ENCODE assay signal across 1 cellular context in the genomic region with DNA sequence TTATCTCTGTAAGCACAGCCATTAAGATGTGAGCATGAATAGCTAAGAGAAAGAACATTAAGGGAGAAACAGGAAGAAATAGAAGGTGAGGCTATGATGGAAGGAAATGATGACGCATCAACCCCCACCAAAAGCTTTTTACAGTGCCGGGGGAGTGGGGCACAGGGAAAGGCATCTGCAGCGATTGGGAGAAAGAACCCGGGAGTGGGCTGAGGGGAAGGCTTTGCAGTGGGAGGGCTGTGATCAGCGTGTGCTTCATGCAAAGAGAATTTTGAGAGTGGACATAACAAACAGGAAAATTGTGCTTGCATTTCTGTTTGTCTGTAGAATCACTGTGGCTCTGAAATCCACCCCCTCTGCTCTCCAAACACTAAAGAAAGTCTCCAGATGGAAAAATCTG.
TF ChIP-seq lines count a peak whose summit lies in the region.

No MANE protein-coding gene starts in this region.

TF ChIP-seq in GM12878, 131 proteins besides CTCF, POLR2A, EP300 and RAD21 (continued from another document):
- TF ChIP-seq ZNF207 (IDR thresholded peaks at IDR 0.05; ENCODE audit: borderline replicate concordance) (no peak), TCF12 (IDR thresholded peaks at IDR 0.05; ENCODE audit: low read depth, low read length) (no peak), ZNF592 (IDR thresholded peaks at IDR 0.05) (no peak)
